1 cellular context compared by ENCODE assay signal in the genomic region with DNA sequence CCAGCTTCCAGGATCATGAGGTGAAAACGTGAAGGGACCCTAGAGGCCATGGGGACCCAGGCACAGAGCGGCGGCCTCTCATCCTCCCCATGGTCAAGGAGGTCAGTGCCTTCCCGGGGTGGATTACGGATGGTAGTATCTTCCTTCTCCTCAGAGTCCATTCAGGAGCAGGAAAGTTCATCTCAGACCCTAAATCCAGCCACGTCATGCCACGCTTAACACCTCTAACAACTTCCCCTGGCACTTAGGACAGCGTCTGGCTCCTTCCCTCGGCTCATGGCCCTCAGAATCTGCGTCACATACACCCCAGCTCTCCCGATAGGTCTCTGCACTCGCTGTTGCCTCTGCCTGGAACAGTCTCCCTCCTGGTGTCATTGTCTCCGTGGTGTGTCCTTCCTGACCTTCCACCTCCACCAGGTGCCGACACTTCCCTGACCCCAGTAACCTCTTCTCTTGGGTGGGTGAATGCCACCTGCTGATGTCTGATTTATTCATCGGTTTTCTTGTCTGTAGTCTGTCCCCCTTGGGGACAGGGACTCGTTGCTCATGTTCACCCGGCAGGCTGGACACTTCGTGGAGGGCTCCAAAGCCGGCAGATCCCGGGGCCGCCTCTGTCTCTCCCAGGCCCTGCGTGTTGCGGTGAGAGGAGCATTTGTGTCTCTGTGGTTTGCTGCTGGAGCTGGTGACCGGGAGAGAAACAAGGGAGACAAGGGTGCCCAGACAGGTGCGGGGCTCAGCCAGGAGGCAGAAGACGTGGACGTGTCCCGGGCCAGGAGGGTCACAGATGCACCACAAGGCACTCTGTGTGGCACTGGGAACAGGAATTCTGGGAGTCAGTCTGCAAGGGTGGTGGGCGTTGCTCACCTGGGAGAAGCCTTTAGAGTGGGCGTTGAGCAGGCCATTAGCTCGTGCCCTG.
TF ChIP-seq lines count a peak whose summit lies in the region.

No MANE protein-coding gene starts in this region.

TF ChIP-seq in Ishikawa, 13 proteins besides CTCF, POLR2A, EP300 and RAD21 (continued from another document):
- TF ChIP-seq REST (IDR thresholded peaks at IDR 0.05; ENCODE audit: low read depth) (no peak), YY1 (IDR thresholded peaks at IDR 0.05; ENCODE audit: low read depth) (no peak)
